In the genomic region with DNA sequence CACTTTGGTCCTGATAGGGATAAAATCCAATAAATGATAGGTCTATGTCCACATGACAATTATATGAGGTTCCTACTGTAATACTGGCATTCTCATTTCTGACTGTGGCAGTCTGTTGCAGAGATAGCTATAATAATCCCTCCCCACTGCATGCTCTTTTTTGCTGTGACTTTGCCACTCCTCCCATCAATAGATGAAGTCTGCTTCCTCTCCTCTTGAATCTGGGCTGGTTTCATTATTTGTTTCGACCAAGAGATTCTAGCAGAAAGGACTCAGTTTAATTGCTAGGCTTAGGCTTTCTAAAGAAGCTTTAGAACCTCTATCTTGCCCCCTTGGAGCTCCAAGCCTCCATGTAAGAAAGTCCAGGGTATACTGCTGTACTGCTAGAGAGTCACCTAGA, we compare ENCODE assay signal across 1 cellular context.
TF ChIP-seq lines count a peak whose summit lies in the region.

No MANE protein-coding gene starts in this region.

TF ChIP-seq in H1, 55 proteins besides CTCF, POLR2A, EP300 and RAD21:
- TF ChIP-seq, protein P1, sequence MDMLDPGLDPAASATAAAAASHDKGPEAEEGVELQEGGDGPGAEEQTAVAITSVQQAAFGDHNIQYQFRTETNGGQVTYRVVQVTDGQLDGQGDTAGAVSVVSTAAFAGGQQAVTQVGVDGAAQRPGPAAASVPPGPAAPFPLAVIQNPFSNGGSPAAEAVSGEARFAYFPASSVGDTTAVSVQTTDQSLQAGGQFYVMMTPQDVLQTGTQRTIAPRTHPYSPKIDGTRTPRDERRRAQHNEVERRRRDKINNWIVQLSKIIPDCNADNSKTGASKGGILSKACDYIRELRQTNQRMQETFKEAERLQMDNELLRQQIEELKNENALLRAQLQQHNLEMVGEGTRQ (IDR thresholded peaks at IDR 0.05; ENCODE audit: low read length) = no peak
- no peak for TF ChIP-seq ASH2L (IDR thresholded peaks at IDR 0.05; ENCODE audit: low read length)
